Comparison of ENCODE assay signal across 1 cellular context in genomic region chr5:42655982-42656660, GRCh38.
TF ChIP-seq lines count a peak whose summit lies in the region.

No MANE protein-coding gene starts in this region.

TF ChIP-seq in HepG2, 621 proteins besides CTCF, POLR2A, EP300 and RAD21 (continued from another document):
- no peak for TF ChIP-seq GMEB1 (CRISPR knock-in tag; IDR thresholded peaks at IDR 0.05; ENCODE audit: borderline replicate concordance)
- TF ChIP-seq BCL6 (CRISPR knock-in tag; IDR thresholded peaks at IDR 0.05), result no peak
- TF ChIP-seq SAP130 (CRISPR knock-in tag; IDR thresholded peaks at IDR 0.05; ENCODE audit: low read depth), result no peak
- TF ChIP-seq ZNF800 (CRISPR knock-in tag; IDR thresholded peaks at IDR 0.05), result no peak
- no peak for TF ChIP-seq RFX1 (IDR thresholded peaks at IDR 0.05)
- TF ChIP-seq, protein P1, sequence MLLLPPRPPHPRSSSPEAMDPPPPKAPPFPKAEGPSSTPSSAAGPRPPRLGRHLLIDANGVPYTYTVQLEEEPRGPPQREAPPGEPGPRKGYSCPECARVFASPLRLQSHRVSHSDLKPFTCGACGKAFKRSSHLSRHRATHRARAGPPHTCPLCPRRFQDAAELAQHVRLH (CRISPR knock-in tag; IDR thresholded peaks at IDR 0.05; ENCODE audit: borderline replicate concordance, low read depth), result no peak
- TF ChIP-seq STAG1 (CRISPR knock-in tag; IDR thresholded peaks at IDR 0.05), result no peak
- no peak for TF ChIP-seq PTBP1 (IDR thresholded peaks at IDR 0.05; ENCODE audit: low read depth, low read length, poor library complexity, severe bottlenecking)
- no peak for TF ChIP-seq RXRB (CRISPR knock-in tag; IDR thresholded peaks at IDR 0.05; ENCODE audit: borderline replicate concordance)
- no peak for TF ChIP-seq ZNF335 (CRISPR knock-in tag; IDR thresholded peaks at IDR 0.05)
